ENCODE assay signal across 8 cellular contexts in the genomic region with DNA sequence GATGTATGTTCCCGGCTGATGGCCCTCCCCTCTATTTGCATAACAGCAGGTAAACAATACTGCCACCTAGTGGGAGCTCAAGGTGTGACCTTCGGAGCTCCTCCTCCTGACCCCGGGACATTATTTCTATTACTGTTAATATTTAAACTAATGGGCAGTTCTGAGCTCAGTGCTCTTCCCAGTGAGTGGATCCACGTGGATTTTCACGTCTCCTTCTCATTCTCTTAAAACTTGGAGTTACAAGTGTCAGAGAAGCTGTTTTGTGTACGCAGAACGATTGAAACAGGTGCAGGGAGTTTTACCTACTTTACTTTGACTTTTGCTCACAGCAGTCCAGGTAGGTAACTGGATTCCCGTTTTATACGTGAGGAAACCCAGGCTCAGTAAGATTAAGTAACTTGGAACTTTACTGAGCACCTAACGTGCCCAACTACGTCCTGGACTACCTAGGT.
DNase-seq lines count a peak whose midpoint lies in the region; ATAC-seq, FAIRE-seq and TF ChIP-seq lines count a peak whose summit lies in the region.

No MANE protein-coding gene starts in this region.

- peaks cover 12% of the 10 kb centered on the region for H3K4me1 Mint-ChIP-seq in astrocyte (ENCODE audit: low read depth, unreplicated experiment)

- DNase-seq in GM10248 (ENCODE audit: extremely low spot score) = peak; percentile 67
- peak; percentile 37 for DNase-seq in T-helper 22 cell (ENCODE audit: low read depth)
- DNase-seq in astrocyte (ENCODE audit: low read depth) = peak; percentile 17
- DNase-seq in iPS DF 6.9 (ENCODE audit: low read depth, low spot score) = peak; percentile 39
- DNase-seq in stimulated activated CD4-positive, alpha-beta T cell treated with anti-CD3 and anti-CD28 coated beads, Interleukin-2, amount 100 ng/mL, for 24 hours = peak; percentile 68 to 73

- peaks cover 4% of the 10 kb centered on the region for H3K27me3 Mint-ChIP-seq in astrocyte (ENCODE audit: low read depth, unreplicated experiment)

- TF ChIP-seq CTCF in GM10248 (IDR thresholded peaks at IDR 0.05; ENCODE audit: control extremely low read depth, extremely low read depth, low read depth, missing control alignments) (peak; percentile 38), KMS-11 (conservative IDR thresholded peaks at IDR 0.05; ENCODE audit: low read depth, low read length) (peak; percentile 81), astrocyte (IDR thresholded peaks at IDR 0.05; ENCODE audit: insufficient read depth, low read depth, low read length) (peak; percentile 62)

- no peaks in the 10 kb centered on the region for H3K36me3 Mint-ChIP-seq in astrocyte (ENCODE audit: low read depth, unreplicated experiment)

- no CpG with 5 or more reads among the region's 11 CpGs for WGBS in iPS DF 6.9 (ENCODE audit: insufficient coverage, insufficient read length)

- H3K9me3 Mint-ChIP-seq in astrocyte (ENCODE audit: unreplicated experiment) = peaks cover 3% of the 10 kb centered on the region

- H3K79me2 ChIP-seq in KMS-11 (ENCODE audit: insufficient read depth, low read depth) (no peaks in the 10 kb centered on the region), astrocyte (ENCODE audit: insufficient read depth, low read length) (no peaks in the 10 kb centered on the region)

- H3K4me3 ChIP-seq in KMS-11 (IDR thresholded peaks at IDR 0.05; ENCODE audit: insufficient read depth, low read depth, low read length) (no peak overlapping the region), astrocyte (ENCODE audit: insufficient read depth, low read depth, low read length) (no peak overlapping the region), iPS DF 6.9 (ENCODE audit: low read length) (no peak overlapping the region)

- H3K27me3 ChIP-seq in KMS-11 (ENCODE audit: insufficient read depth, low read depth) = no peaks in the 10 kb centered on the region
- no peaks in the 10 kb centered on the region for H3K27me3 ChIP-seq in astrocyte (ENCODE audit: insufficient read depth, low read length)
- H3K27me3 ChIP-seq in iPS DF 6.9 (ENCODE audit: control insufficient read depth, insufficient read depth, low read length) = no peaks in the 10 kb centered on the region

- ATAC-seq in HG03108 (IDR thresholded peaks at IDR 0.05; ENCODE audit: unreplicated experiment) (no peak), GM21825 (IDR thresholded peaks at IDR 0.05; ENCODE audit: unreplicated experiment) (no peak)

- POLR2A ChIA-PET in GM10248 (lab: Yijun Ruan, JAX) = no interaction called here

- H3K4me1 ChIP-seq in KMS-11 (ENCODE audit: low read depth, poor library complexity, severe bottlenecking) (no peaks in the 10 kb centered on the region), astrocyte (ENCODE audit: insufficient read depth, low read length) (peaks cover 9% of the 10 kb centered on the region), iPS DF 6.9 (ENCODE audit: control insufficient read depth, insufficient read depth, low read length) (no peaks in the 10 kb centered on the region)

- H3K27ac Mint-ChIP-seq in astrocyte (ENCODE audit: unreplicated experiment) = no peak overlapping the region

- H3K27ac ChIP-seq in KMS-11 (no peak overlapping the region), astrocyte (ENCODE audit: low read depth, low read length) (no peak overlapping the region), iPS DF 6.9 (ENCODE audit: low read length) (no peak overlapping the region)

- H3K9ac ChIP-seq in KMS-11 = no peak overlapping the region
- H3K9ac ChIP-seq in astrocyte (ENCODE audit: low read length) = no peak overlapping the region

- H3K36me3 ChIP-seq in KMS-11 (ENCODE audit: insufficient read depth) (no peaks in the 10 kb centered on the region), astrocyte (ENCODE audit: insufficient read depth, low read length) (no peaks in the 10 kb centered on the region), iPS DF 6.9 (ENCODE audit: control insufficient read depth, insufficient read depth, low read length) (no peaks in the 10 kb centered on the region)

- no peak for FAIRE-seq in astrocyte (lab: Jason Lieb, UNC)

- no peaks in the 10 kb centered on the region for H4K20me1 ChIP-seq in KMS-11 (ENCODE audit: insufficient read depth)
- peaks cover 17% of the 10 kb centered on the region for H4K20me1 ChIP-seq in astrocyte (ENCODE audit: insufficient read depth, low read length)

- CTCF ChIA-PET in GM10248 (lab: Yijun Ruan, JAX) = interaction anchor here (0.6 to 5.7 kb wide), 41 partner anchors 8 to 166 kb away, joined by 3 to 66 read pairs (median 4); a partner anchor contains a TSS

- H2AFZ ChIP-seq in KMS-11 (ENCODE audit: low read depth) = no peak overlapping the region
- no peak overlapping the region for H2AFZ ChIP-seq in astrocyte (ENCODE audit: low read depth, low read length)

- no peak overlapping the region for H3K4me3 Mint-ChIP-seq in astrocyte (ENCODE audit: unreplicated experiment)

- H3K9me3 ChIP-seq in astrocyte (ENCODE audit: insufficient read depth, low read depth, low read length) (no peaks in the 10 kb centered on the region), iPS DF 6.9 (ENCODE audit: control insufficient read depth, insufficient read depth, low read length) (no peaks in the 10 kb centered on the region)

- H3K4me2 ChIP-seq in KMS-11 (no peak overlapping the region), astrocyte (ENCODE audit: low read length) (no peak overlapping the region)

Comparison
In these comparisons a context has a peak if more than half of its experiments do, and no peak if none do; other contexts are left out.
1. DNase-seq: peak in every context shown above with its lines; median percentile 70 in stimulated activated CD4-positive, alpha-beta T cell treated with anti-CD3 and anti-CD28 coated beads, Interleukin-2, amount 100 ng/mL, for 24 hours; 67 in GM10248; 39 in iPS DF 6.9; 37 in T-helper 22 cell; 17 in astrocyte.